8 cellular contexts compared by ENCODE assay signal in the genomic region with DNA sequence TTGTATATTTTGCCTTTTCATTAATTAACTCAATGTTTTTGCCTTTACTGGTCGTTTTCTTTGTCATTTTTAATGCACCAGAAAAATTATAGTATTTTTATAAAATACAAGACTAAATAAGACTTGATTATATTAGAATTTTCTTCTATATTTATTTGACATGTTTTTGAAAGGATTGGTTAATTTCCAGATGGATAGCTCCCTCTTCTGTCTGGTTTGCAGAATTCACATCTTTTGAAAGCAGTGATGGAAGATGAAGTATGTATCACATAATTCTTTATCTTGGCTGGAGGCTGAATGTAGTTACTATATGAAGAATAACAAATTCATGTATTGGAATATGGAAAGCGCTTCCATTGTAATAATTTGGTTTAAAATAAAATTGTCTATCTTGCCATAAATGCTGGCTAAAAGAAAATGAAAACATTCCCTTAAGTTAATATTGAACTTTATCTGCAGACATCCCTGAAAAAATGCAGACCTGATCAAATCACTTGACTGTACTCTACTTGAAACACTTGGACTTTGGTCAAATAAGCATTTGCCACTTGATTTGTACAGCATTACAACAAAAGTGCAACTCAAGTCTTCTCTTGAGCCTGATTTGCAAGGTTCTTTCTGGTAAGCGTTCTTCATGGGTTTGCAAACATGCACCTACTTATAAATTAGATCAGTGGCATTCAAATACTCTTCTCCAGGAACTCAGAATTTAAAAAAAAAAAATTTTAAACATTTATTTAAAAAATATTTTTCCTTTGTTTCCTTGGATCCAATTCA.
DNase-seq lines count a peak whose midpoint lies in the region; ATAC-seq and TF ChIP-seq lines count a peak whose summit lies in the region.

No MANE protein-coding gene starts in this region.

- no peaks in the 10 kb centered on the region for H3K36me3 Mint-ChIP-seq in activated CD4-positive, alpha-beta memory T cell treated with anti-CD3 and anti-CD28 coated beads for 36 hours

- CTCF ChIA-PET in activated CD4-positive, alpha-beta memory T cell treated with anti-CD3 and anti-CD28 coated beads for 36 hours (lab: Charles Lee): no interaction called here

- TF ChIP-seq CTCF in LNCaP clone FGC (IDR thresholded peaks at IDR 0.05; ENCODE audit: control insufficient read depth, extremely low read depth, insufficient read depth): peak; percentile 49

- no peaks in the 10 kb centered on the region for H3K9me3 Mint-ChIP-seq in activated CD4-positive, alpha-beta memory T cell treated with anti-CD3 and anti-CD28 coated beads for 36 hours

- H3K4me1 Mint-ChIP-seq in activated CD4-positive, alpha-beta memory T cell treated with anti-CD3 and anti-CD28 coated beads for 36 hours (ENCODE audit: low read depth): no peaks in the 10 kb centered on the region

- H3K27ac Mint-ChIP-seq in activated CD4-positive, alpha-beta memory T cell treated with anti-CD3 and anti-CD28 coated beads for 36 hours: no peak overlapping the region

- ATAC-seq in GM21515 (IDR thresholded peaks at IDR 0.05; ENCODE audit: unreplicated experiment): no peak

- POLR2A ChIA-PET in activated CD4-positive, alpha-beta memory T cell treated with anti-CD3 and anti-CD28 coated beads for 36 hours (lab: Charles Lee): no interaction called here

- H3K27me3 Mint-ChIP-seq in activated CD4-positive, alpha-beta memory T cell treated with anti-CD3 and anti-CD28 coated beads for 36 hours: no peaks in the 10 kb centered on the region

- intact Hi-C loops in activated CD4-positive, alpha-beta memory T cell treated with anti-CD3 and anti-CD28 coated beads for 36 hours (cut with micrococcal nuclease): no loop called here

- H3K4me3 ChIP-seq in LNCaP clone FGC (ENCODE audit: low read depth, low read length): no peak overlapping the region

- no peak overlapping the region for H3K4me3 Mint-ChIP-seq in activated CD4-positive, alpha-beta memory T cell treated with anti-CD3 and anti-CD28 coated beads for 36 hours

- DNase-seq in DMS153 (lab: John Stamatoyannopoulos, UW): peak; percentile 49
- no peak for DNase-seq in LNCaP clone FGC (ENCODE audit: low read depth)
- DNase-seq in SW480 (ENCODE audit: low spot score): peak; percentile 59
- DNase-seq in inferior parietal cortex (ENCODE audit: extremely low spot score): peak; percentile 75
- no peak for DNase-seq in activated CD4-positive, alpha-beta memory T cell treated with anti-CD3 and anti-CD28 coated beads for 36 hours
- DNase-seq in epidermal melanocyte (ENCODE audit: insufficient read length, low spot score): no peak
- DNase-seq in retina: no peak

Comparison
In these comparisons a context has a peak if more than half of its experiments do, and no peak if none do; other contexts are left out.
1. DNase-seq: peak in DMS153 (single experiment), SW480 (single experiment) and inferior parietal cortex (single experiment); none in LNCaP clone FGC (single experiment), activated CD4-positive, alpha-beta memory T cell treated with anti-CD3 and anti-CD28 coated beads for 36 hours (single experiment), epidermal melanocyte (single experiment) and retina (single experiment).